In genomic region chr10:11014671-11015141, GRCh38 we compare ENCODE assay signal across 14 cellular contexts. TPM values are rescaled to one million over a fixed set of nuclear protein-coding genes. Genes with fewer than 3 reads are reported as not detected.
DNase-seq lines count a peak whose midpoint lies in the region; ATAC-seq lines count a peak whose summit lies in the region.
"Had no signal": no experiment of that assay in that cellular context is flagged by ENCODE, and none has a peak within 500 bp of the region (broad histone marks: within the 10 kb centered on the region; RNA-seq: fewer than 3 reads in every experiment).

No MANE protein-coding gene starts in this region.

- DNase-seq in DMS79 (lab: John Stamatoyannopoulos, UW) (peak; percentile 16), cerebellar cortex (ENCODE audit: low spot score) (peak; percentile 60), kidney tubule cell (ENCODE audit: low spot score) (peak; percentile 44), retina (peak; percentile 67), NCI-H2029 treated with DMSO at 0.1 percent for 48 hours (lab: John Stamatoyannopoulos, UW) (no peak), H4 (ENCODE audit: low spot score) (no peak), T-helper 9 cell (no peak)
- DNase-seq: activated CD4-positive, alpha-beta T cell treated with anti-CD3 and anti-CD28 coated beads for 4 hours; activated naive CD8-positive, alpha-beta T cell treated with anti-CD3 and anti-CD28 coated beads, Interleukin-2, amount 10 ng/mL, durations not matched to agents 7 days and 5 days; CD8-positive, alpha-beta memory T cell; NCI-H2029; NK-92 treated with Interleukin-12 subunit alpha and Interleukin-12 subunit beta, amount 100 ng/mL, for 24 hours; stimulated activated CD4-positive, alpha-beta T cell treated with anti-CD3 and anti-CD28 coated beads, Interleukin-4, amount 100 ng/mL, for 1 hour had no signal

- no peak for ATAC-seq in HG03378 (IDR thresholded peaks at IDR 0.05; ENCODE audit: unreplicated experiment)

RNA-seq across cellular contexts. Expression of gene CELF2, which starts 3.0 kb away (rescaled TPM):
- 0.72 and 0.77 TPM in 2 replicates for total RNA-seq in H4 (2014; rRNA removed; shearing (Covaris generic))

Comparison
In these comparisons a context has a peak if more than half of its experiments do, and no peak if none do; other contexts are left out.
1. DNase-seq: peak in DMS79 (single experiment), cerebellar cortex (single experiment), kidney tubule cell (single experiment) and retina (single experiment); none in NCI-H2029 treated with DMSO at 0.1 percent for 48 hours (single experiment), H4 (single experiment) and T-helper 9 cell (single experiment).